Comparison of ENCODE assay signal across 8 cellular contexts in the genomic region with DNA sequence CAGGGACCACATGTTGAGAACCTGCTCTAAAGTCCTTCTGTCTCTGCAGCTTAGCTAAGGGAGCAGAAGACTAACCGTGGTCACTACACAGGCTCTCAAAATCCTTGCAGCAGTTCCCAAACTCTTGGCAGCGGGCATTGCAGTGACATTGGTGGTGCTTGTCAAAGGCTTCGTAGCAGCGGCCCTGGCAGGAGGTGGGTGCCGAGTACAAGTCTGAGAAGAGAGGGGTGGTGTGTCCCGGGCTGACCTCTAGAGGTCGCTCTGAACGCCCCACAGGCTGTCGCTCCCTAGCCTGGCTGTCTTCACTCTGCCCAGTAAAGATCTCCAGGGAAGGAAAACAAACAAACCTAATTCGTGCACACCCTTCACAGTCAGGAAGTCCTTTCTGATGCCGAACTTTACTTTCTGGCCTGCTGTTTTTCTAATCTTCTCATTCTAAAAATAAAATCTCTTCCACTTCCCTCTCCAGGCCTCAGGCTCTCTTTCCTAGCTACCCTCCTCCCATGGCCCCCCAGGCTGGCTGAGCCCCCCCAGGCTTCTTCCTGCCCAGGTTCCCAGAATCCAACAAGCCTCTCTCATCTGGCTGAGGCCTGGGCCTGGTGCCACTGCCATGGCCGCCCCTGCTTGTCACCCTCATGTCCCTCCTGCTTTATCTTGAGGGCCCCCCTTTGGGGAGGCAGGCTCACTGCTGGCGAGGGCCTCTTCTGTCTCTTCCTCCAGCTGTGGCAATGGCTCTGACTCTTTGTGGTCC. TPM values are rescaled to one million over a fixed set of nuclear protein-coding genes. Genes with fewer than 3 reads are reported as not detected.
DNase-seq lines count a peak whose midpoint lies in the region; ATAC-seq and TF ChIP-seq lines count a peak whose summit lies in the region.

No MANE protein-coding gene starts in this region.

- DNase-seq in BE2C (peak; percentile 77), NCI-H345 (lab: John Stamatoyannopoulos, UW) (peak; percentile 49), lower lobe of right lung (peak; percentile 86)
- DNase-seq in activated CD4-positive, alpha-beta memory T cell treated with anti-CD3 and anti-CD28 coated beads, Interleukin-2, amount 10 ng/mL, durations not matched to agents 7 days and 5 days, result peak; percentile 56
- peak in 2 of 3 donors; percentile 21 to 39 for DNase-seq in effector memory CD4-positive, alpha-beta T cell
- peak in 2 of 3 experiments; percentile 17 to 41 for DNase-seq in stimulated activated CD4-positive, alpha-beta T cell treated with anti-CD3 and anti-CD28 coated beads, TNF-alpha, amount 100 ng/mL, for 24 hours (ENCODE audit: low read depth in 3 of 3)

- H3K36me3 Mint-ChIP-seq in activated CD4-positive, alpha-beta memory T cell treated with anti-CD3 and anti-CD28 coated beads, Interleukin-2, amount 10 ng/mL, durations not matched to agents 7 days and 5 days (ENCODE audit: low read depth), result peaks cover 4% of the 10 kb centered on the region

- ATAC-seq in lower lobe of right lung (peak; percentile 93 to 94), GM21737 (IDR thresholded peaks at IDR 0.05; ENCODE audit: unreplicated experiment) (no peak)

- no peaks in the 10 kb centered on the region for H3K36me3 ChIP-seq in BE2C
- no peaks in the 10 kb centered on the region for H3K36me3 ChIP-seq in HEK293 (ENCODE audit: control insufficient read depth in 2 of 2, insufficient read depth in 1 of 2, low read length in 2 of 2)
- H3K36me3 ChIP-seq in effector memory CD4-positive, alpha-beta T cell (ENCODE audit: control insufficient read depth, insufficient read depth, low read length), result no peaks in the 10 kb centered on the region
- no peaks in the 10 kb centered on the region for H3K36me3 ChIP-seq in lower lobe of right lung

- intact Hi-C loops in lower lobe of right lung (cut with DNase I), result no loop called here

- TF ChIP-seq CTCF in BE2C (IDR thresholded peaks at IDR 0.05; ENCODE audit: low read depth, low read length) (peak; percentile 86), HEK293 (tag by site-specific recombination; IDR thresholded peaks at IDR 0.05) (peak; percentile 84), lower lobe of right lung (IDR thresholded peaks at IDR 0.05) (peak; percentile 83)

- no peak overlapping the region for H3K27ac Mint-ChIP-seq in activated CD4-positive, alpha-beta memory T cell treated with anti-CD3 and anti-CD28 coated beads, Interleukin-2, amount 10 ng/mL, durations not matched to agents 7 days and 5 days

- POLR2A ChIA-PET in HEK293 (lab: Yijun Ruan, JAX), result interaction anchor here (1.0 kb wide), 2 partner anchors 12 to 64 kb away, joined by 3 read pairs; a partner anchor contains a TSS
- POLR2A ChIA-PET in activated CD4-positive, alpha-beta memory T cell treated with anti-CD3 and anti-CD28 coated beads, Interleukin-2, amount 10 ng/mL, durations not matched to agents 7 days and 5 days (lab: Charles Lee), result interaction anchor here (0.5 to 1.8 kb wide), 3 partner anchors 12 to 176 kb away, joined by 3 to 7 read pairs (median 3); a partner anchor contains a TSS

- no peak overlapping the region for H3K4me3 ChIP-seq in BE2C (ENCODE audit: low read depth, low read length)
- no peak overlapping the region for H3K4me3 ChIP-seq in HEK293 (ENCODE audit: low read depth, low read length)
- no peak overlapping the region for H3K4me3 ChIP-seq in effector memory CD4-positive, alpha-beta T cell (ENCODE audit: insufficient read depth, low read depth, low read length, poor library complexity, severe bottlenecking)
- no peak overlapping the region for H3K4me3 ChIP-seq in lower lobe of right lung

- H3K4me1 ChIP-seq in BE2C, result peaks cover 4% of the 10 kb centered on the region
- H3K4me1 ChIP-seq in HEK293 (ENCODE audit: control insufficient read depth, insufficient read depth, low read length), result peaks cover 5% of the 10 kb centered on the region
- peaks cover 27% of the 10 kb centered on the region for H3K4me1 ChIP-seq in effector memory CD4-positive, alpha-beta T cell (ENCODE audit: control insufficient read depth, insufficient read depth, low read length, poor library complexity, severe bottlenecking)
- H3K4me1 ChIP-seq in lower lobe of right lung, result peaks cover 47% of the 10 kb centered on the region

- no peaks in the 10 kb centered on the region for H3K9me3 Mint-ChIP-seq in activated CD4-positive, alpha-beta memory T cell treated with anti-CD3 and anti-CD28 coated beads, Interleukin-2, amount 10 ng/mL, durations not matched to agents 7 days and 5 days

- H3K27me3 ChIP-seq in BE2C, result no peaks in the 10 kb centered on the region
- no peaks in the 10 kb centered on the region for H3K27me3 ChIP-seq in effector memory CD4-positive, alpha-beta T cell (replicated peaks; ENCODE audit: control insufficient read depth, insufficient read depth, low read length, poor library complexity, severe bottlenecking)
- no peaks in the 10 kb centered on the region for H3K27me3 ChIP-seq in lower lobe of right lung (ENCODE audit: low read depth)

- H3K9me3 ChIP-seq in BE2C (no peaks in the 10 kb centered on the region), HEK293 (ENCODE audit: control insufficient read depth, insufficient read depth, low read depth, low read length) (no peaks in the 10 kb centered on the region), lower lobe of right lung (no peaks in the 10 kb centered on the region)
- H3K9me3 ChIP-seq in effector memory CD4-positive, alpha-beta T cell (ENCODE audit: control insufficient read depth, low read length), result no peaks in the 10 kb centered on the region

- H3K27me3 Mint-ChIP-seq in activated CD4-positive, alpha-beta memory T cell treated with anti-CD3 and anti-CD28 coated beads, Interleukin-2, amount 10 ng/mL, durations not matched to agents 7 days and 5 days, result no peaks in the 10 kb centered on the region

- no peak overlapping the region for H3K4me3 Mint-ChIP-seq in activated CD4-positive, alpha-beta memory T cell treated with anti-CD3 and anti-CD28 coated beads, Interleukin-2, amount 10 ng/mL, durations not matched to agents 7 days and 5 days

- peaks cover 41% of the 10 kb centered on the region for H3K4me1 Mint-ChIP-seq in activated CD4-positive, alpha-beta memory T cell treated with anti-CD3 and anti-CD28 coated beads, Interleukin-2, amount 10 ng/mL, durations not matched to agents 7 days and 5 days

- CTCF ChIA-PET in HEK293 (lab: Yijun Ruan, JAX), result interaction anchor here (0.6 to 22.5 kb wide), 29 partner anchors 8 to 1097 kb away, joined by 3 to 353 read pairs (median 3); a partner anchor contains a TSS
- CTCF ChIA-PET in activated CD4-positive, alpha-beta memory T cell treated with anti-CD3 and anti-CD28 coated beads, Interleukin-2, amount 10 ng/mL, durations not matched to agents 7 days and 5 days (lab: Charles Lee), result interaction anchor here (1.2 to 10.9 kb wide), 7 partner anchors 11 to 243 kb away, joined by 3 to 115 read pairs (median 5); a partner anchor contains a TSS

- H3K27ac ChIP-seq in HEK293 (ENCODE audit: extremely low read depth, low read depth, low read length) (peak overlapping the region; percentile 68), lower lobe of right lung (peak overlapping the region; percentile 93)
- peak overlapping the region; percentile 43 for H3K27ac ChIP-seq in effector memory CD4-positive, alpha-beta T cell (ENCODE audit: insufficient read depth, low read length, poor library complexity, severe bottlenecking)

TF ChIP-seq in HEK293, 187 proteins besides CTCF, POLR2A, EP300 and RAD21 (continues in another document):
- TF ChIP-seq ZNF132 (tag by site-specific recombination; IDR thresholded peaks at IDR 0.05; ENCODE audit: borderline replicate concordance), result no peak
- peak; percentile 72 for TF ChIP-seq ZBTB8A (tag by site-specific recombination; IDR thresholded peaks at IDR 0.05)
- peak; percentile 60 for TF ChIP-seq SCRT2 (tag by site-specific recombination; IDR thresholded peaks at IDR 0.05)
- TF ChIP-seq, protein P1, sequence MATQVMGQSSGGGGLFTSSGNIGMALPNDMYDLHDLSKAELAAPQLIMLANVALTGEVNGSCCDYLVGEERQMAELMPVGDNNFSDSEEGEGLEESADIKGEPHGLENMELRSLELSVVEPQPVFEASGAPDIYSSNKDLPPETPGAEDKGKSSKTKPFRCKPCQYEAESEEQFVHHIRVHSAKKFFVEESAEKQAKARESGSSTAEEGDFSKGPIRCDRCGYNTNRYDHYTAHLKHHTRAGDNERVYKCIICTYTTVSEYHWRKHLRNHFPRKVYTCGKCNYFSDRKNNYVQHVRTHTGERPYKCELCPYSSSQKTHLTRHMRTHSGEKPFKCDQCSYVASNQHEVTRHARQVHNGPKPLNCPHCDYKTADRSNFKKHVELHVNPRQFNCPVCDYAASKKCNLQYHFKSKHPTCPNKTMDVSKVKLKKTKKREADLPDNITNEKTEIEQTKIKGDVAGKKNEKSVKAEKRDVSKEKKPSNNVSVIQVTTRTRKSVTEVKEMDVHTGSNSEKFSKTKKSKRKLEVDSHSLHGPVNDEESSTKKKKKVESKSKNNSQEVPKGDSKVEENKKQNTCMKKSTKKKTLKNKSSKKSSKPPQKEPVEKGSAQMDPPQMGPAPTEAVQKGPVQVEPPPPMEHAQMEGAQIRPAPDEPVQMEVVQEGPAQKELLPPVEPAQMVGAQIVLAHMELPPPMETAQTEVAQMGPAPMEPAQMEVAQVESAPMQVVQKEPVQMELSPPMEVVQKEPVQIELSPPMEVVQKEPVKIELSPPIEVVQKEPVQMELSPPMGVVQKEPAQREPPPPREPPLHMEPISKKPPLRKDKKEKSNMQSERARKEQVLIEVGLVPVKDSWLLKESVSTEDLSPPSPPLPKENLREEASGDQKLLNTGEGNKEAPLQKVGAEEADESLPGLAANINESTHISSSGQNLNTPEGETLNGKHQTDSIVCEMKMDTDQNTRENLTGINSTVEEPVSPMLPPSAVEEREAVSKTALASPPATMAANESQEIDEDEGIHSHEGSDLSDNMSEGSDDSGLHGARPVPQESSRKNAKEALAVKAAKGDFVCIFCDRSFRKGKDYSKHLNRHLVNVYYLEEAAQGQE (tag by site-specific recombination; IDR thresholded peaks at IDR 0.05), result no peak

RNA-seq across cellular contexts. Expression of a gene that starts 7.7 kb away (rescaled TPM):
- polyA plus RNA-seq in BE2C (2012; ENCODE audit: insufficient read depth, insufficient read length, low read depth), result not detected
- total RNA-seq in activated CD4-positive, alpha-beta memory T cell treated with anti-CD3 and anti-CD28 coated beads, Interleukin-2, amount 10 ng/mL, durations not matched to agents 7 days and 5 days, result not detected
- total RNA-seq in lower lobe of right lung, result not detected

RNA-seq across cellular contexts. Expression of a gene that starts 11.8 kb away (rescaled TPM):
- 12.9 TPM for polyA plus RNA-seq in BE2C (2012; ENCODE audit: insufficient read depth, insufficient read length, low read depth)
- total RNA-seq in activated CD4-positive, alpha-beta memory T cell treated with anti-CD3 and anti-CD28 coated beads, Interleukin-2, amount 10 ng/mL, durations not matched to agents 7 days and 5 days, result 10 to 100 TPM; 38.4 to 40.7 TPM
- total RNA-seq in lower lobe of right lung, result 20.2 TPM

RNA-seq across cellular contexts. Expression of a gene that starts 41.1 kb away (rescaled TPM):
- 22.4 TPM for polyA plus RNA-seq in BE2C (2012; ENCODE audit: insufficient read depth, insufficient read length, low read depth)
- total RNA-seq in activated CD4-positive, alpha-beta memory T cell treated with anti-CD3 and anti-CD28 coated beads, Interleukin-2, amount 10 ng/mL, durations not matched to agents 7 days and 5 days, result 1 to 10 TPM; 1.4 to 1.6 TPM
- 44.5 TPM for total RNA-seq in lower lobe of right lung

RNA-seq across cellular contexts. Expression of a gene that starts 55.4 kb away (rescaled TPM):
- 65.5 TPM for polyA plus RNA-seq in BE2C (2012; ENCODE audit: insufficient read depth, insufficient read length, low read depth)
- 10 to 100 TPM; 19.4 to 22.6 TPM for total RNA-seq in activated CD4-positive, alpha-beta memory T cell treated with anti-CD3 and anti-CD28 coated beads, Interleukin-2, amount 10 ng/mL, durations not matched to agents 7 days and 5 days
- total RNA-seq in lower lobe of right lung, result 39.9 TPM

Comparison
In these comparisons a context has a peak if more than half of its experiments do, and no peak if none do; other contexts are left out.
1. DNase-seq: peak in every context shown above with its lines; median percentile 86 in lower lobe of right lung; 77 in BE2C; 56 in activated CD4-positive, alpha-beta memory T cell treated with anti-CD3 and anti-CD28 coated beads, Interleukin-2, amount 10 ng/mL, durations not matched to agents 7 days and 5 days; 49 in NCI-H345; 30 in effector memory CD4-positive, alpha-beta T cell; 29 in stimulated activated CD4-positive, alpha-beta T cell treated with anti-CD3 and anti-CD28 coated beads, TNF-alpha, amount 100 ng/mL, for 24 hours.
2. H3K27ac ChIP-seq: peak in every context shown above with its lines; median percentile 93 in lower lobe of right lung; 68 in HEK293; 43 in effector memory CD4-positive, alpha-beta T cell.
3. RNA of a gene that starts 41.1 kb away (total RNA-seq): 44.5 TPM in lower lobe of right lung (single experiment); 1.4 to 1.6 TPM in activated CD4-positive, alpha-beta memory T cell treated with anti-CD3 and anti-CD28 coated beads, Interleukin-2, amount 10 ng/mL, durations not matched to agents 7 days and 5 days; every median in the first group is over 10 times any median in the second.
4. Peak in every context shown above with its lines, with median percentiles within 50 percentile points of each other: CTCF ChIP-seq.